In the genomic region with DNA sequence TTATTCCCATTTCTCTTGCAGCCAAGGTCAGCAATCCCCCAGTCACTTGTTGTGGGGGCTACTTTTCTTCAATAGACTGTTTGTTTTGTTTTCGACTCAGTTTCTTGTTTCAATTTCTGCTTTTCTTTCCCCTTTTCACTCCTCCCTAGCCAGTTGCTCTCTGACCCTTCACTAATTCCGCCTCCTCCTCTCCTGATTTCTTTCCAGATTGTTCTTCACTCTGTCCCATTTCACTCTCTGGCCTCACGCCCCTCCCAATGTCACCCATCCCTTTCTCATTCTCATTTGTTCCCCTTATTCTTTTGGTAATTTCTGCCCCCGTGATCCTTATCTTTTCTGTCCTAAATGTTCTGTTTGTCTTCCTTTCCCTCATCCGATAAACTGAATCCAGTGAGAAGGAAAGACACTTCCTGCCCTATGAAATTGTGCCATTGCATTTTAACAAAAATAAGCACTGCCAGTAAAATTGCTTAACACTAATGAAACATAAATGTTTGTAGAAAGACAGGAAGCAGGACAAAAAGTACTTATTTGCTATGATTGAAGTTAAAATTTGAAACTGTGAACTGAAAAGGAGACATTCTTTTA, we compare ENCODE assay signal across 12 cellular contexts.
DNase-seq lines count a peak whose midpoint lies in the region; ATAC-seq and TF ChIP-seq lines count a peak whose summit lies in the region.
"Had no signal": no experiment of that assay in that cellular context is flagged by ENCODE, and none has a peak within 500 bp of the region (broad histone marks: within the 10 kb centered on the region; RNA-seq: fewer than 3 reads in every experiment).

No MANE protein-coding gene starts in this region.

- 3% methylated on average over 5 of the region's 5 CpGs for WGBS in SK-N-SH (ENCODE audit: low lambda C conversion rate)

- no peak for TF ChIP-seq POLR2A in vagina (IDR thresholded peaks at IDR 0.05)

- TF ChIP-seq CTCF in neural progenitor cell (IDR thresholded peaks at IDR 0.05), result no peak
- no peak for TF ChIP-seq CTCF in vagina (IDR thresholded peaks at IDR 0.05)
- no peak for TF ChIP-seq CTCF in SK-N-SH (IDR thresholded peaks at IDR 0.05)

- H3K4me1 ChIP-seq in neural progenitor cell (peaks cover 11% of the 10 kb centered on the region), vagina (peaks cover 7% of the 10 kb centered on the region), SK-N-SH (ENCODE audit: control insufficient read depth in 1 of 2, insufficient read depth in 2 of 2, low read depth in 1 of 2, low read length in 1 of 2) (no peaks in the 10 kb centered on the region)

- no peak for TF ChIP-seq EP300 in SK-N-SH (IDR thresholded peaks at IDR 0.05; ENCODE audit: borderline replicate concordance in 1 of 2, low read depth in 1 of 2, low read length in 1 of 2)

- H3K4me3 ChIP-seq in neural progenitor cell (no peak overlapping the region), vagina (peak overlapping the region in 1 of 2 donors; percentile 30), SK-N-SH (ENCODE audit: low read depth in 2 of 2, low read length in 1 of 2) (no peak overlapping the region)

- CTCF ChIA-PET in SK-N-SH (lab: Yijun Ruan, JAX), result no interaction called here

- no peak overlapping the region for H3K9ac ChIP-seq in neural progenitor cell
- H3K9ac ChIP-seq in SK-N-SH, result no peak overlapping the region

- H3K27me3 ChIP-seq in neural progenitor cell, result no peaks in the 10 kb centered on the region
- no peaks in the 10 kb centered on the region for H3K27me3 ChIP-seq in vagina
- no peaks in the 10 kb centered on the region for H3K27me3 ChIP-seq in SK-N-SH (ENCODE audit: insufficient read depth)

- peak; percentile 16 for DNase-seq in NOMO-1 treated with DMSO at 0.1 percent for 48 hours (lab: John Stamatoyannopoulos, UW; ENCODE audit: unreplicated experiment)
- DNase-seq in NOMO-1 treated with dmso at 0.1 percent for 144 hours (lab: John Stamatoyannopoulos, UW; ENCODE audit: unreplicated experiment), result no peak
- DNase-seq in Right ventricle myocardium superior, result no peak
- no peak for DNase-seq in neural progenitor cell (ENCODE audit: low spot score)
- no peak for DNase-seq in vagina (ENCODE audit: extremely low spot score in 2 of 2)
- no peak for DNase-seq in SK-N-SH
- no peak for DNase-seq in cerebellar cortex (ENCODE audit: low spot score)
- DNase-seq: activated CD8-positive, alpha-beta memory T cell treated with anti-CD3 and anti-CD28 coated beads, Interleukin-2, amount 50 U/mL, for 4 hours; NCI-H82 had no signal

- H3K27ac ChIP-seq in neural progenitor cell (no peak overlapping the region), vagina (peak overlapping the region; percentile 66), SK-N-SH (ENCODE audit: low read depth in 2 of 2, low read length in 1 of 2) (no peak overlapping the region)
- H3K27ac ChIP-seq: 22Rv1 had no signal

- H3K79me2 ChIP-seq in neural progenitor cell (ENCODE audit: low read depth) (no peaks in the 10 kb centered on the region), SK-N-SH (ENCODE audit: insufficient read depth) (no peaks in the 10 kb centered on the region)

- ATAC-seq in Right ventricle myocardium superior (ENCODE audit: poor library complexity), result peak; percentile 77
- ATAC-seq in GM19023 (IDR thresholded peaks at IDR 0.05; ENCODE audit: unreplicated experiment), result no peak

- no peaks in the 10 kb centered on the region for H3K9me3 Mint-ChIP-seq in neural progenitor cell
- H3K9me3 Mint-ChIP-seq: T-helper 1 cell treated with Interleukin-12 subunit alpha and Interleukin-12 subunit beta and Interleukin-4 antibody, amounts not matched to agents 30 μg/mL and 1 μg/mL, for 36 hours had no signal

- TF ChIP-seq RAD21 in SK-N-SH (IDR thresholded peaks at IDR 0.05; ENCODE audit: low read length), result no peak

- no peak overlapping the region for H3K27ac Mint-ChIP-seq in neural progenitor cell
- H3K27ac Mint-ChIP-seq: T-helper 1 cell treated with Interleukin-12 subunit alpha and Interleukin-12 subunit beta and Interleukin-4 antibody, amounts not matched to agents 30 μg/mL and 1 μg/mL, for 36 hours had no signal

- H3K9me2 ChIP-seq in SK-N-SH, result no peaks in the 10 kb centered on the region

- no peaks in the 10 kb centered on the region for H3K36me3 Mint-ChIP-seq in neural progenitor cell

- intact Hi-C loops in Right ventricle myocardium superior (cut with DNase I) (no loop called here), vagina (cut with DNase I) (no loop called here)

- no peaks in the 10 kb centered on the region for H3F3A ChIP-seq in neural progenitor cell (ENCODE audit: low read depth)
- no peaks in the 10 kb centered on the region for H3F3A ChIP-seq in SK-N-SH (replicated peaks; ENCODE audit: insufficient read depth)

- H3K9me3 ChIP-seq in neural progenitor cell (ENCODE audit: low read depth) (no peaks in the 10 kb centered on the region), vagina (no peaks in the 10 kb centered on the region), SK-N-SH (no peaks in the 10 kb centered on the region)

- H3K36me3 ChIP-seq in neural progenitor cell (no peaks in the 10 kb centered on the region), vagina (no peaks in the 10 kb centered on the region), SK-N-SH (replicated peaks in 1 of 2; ENCODE audit: control insufficient read depth in 1 of 2, insufficient read depth in 2 of 2, low read length in 1 of 2) (no peaks in the 10 kb centered on the region)

- H3K4me1 Mint-ChIP-seq in neural progenitor cell, result peaks cover 11% of the 10 kb centered on the region

- H2AFZ ChIP-seq in neural progenitor cell (replicated peaks) (peak overlapping the region; percentile 3), SK-N-SH (ENCODE audit: low read depth) (no peak overlapping the region)

- no peaks in the 10 kb centered on the region for H4K20me1 ChIP-seq in neural progenitor cell (ENCODE audit: low read depth)
- H4K20me1 ChIP-seq in SK-N-SH (ENCODE audit: insufficient read depth), result no peaks in the 10 kb centered on the region

- no peak overlapping the region for H3K4me3 Mint-ChIP-seq in neural progenitor cell
- H3K4me3 Mint-ChIP-seq: T-helper 1 cell treated with Interleukin-12 subunit alpha and Interleukin-12 subunit beta and Interleukin-4 antibody, amounts not matched to agents 30 μg/mL and 1 μg/mL, for 36 hours had no signal

- POLR2A ChIA-PET in SK-N-SH (lab: Yijun Ruan, JAX), result no interaction called here

- no peaks in the 10 kb centered on the region for H3K27me3 Mint-ChIP-seq in neural progenitor cell (ENCODE audit: insufficient read depth, low read depth)

- H3K4me2 ChIP-seq in neural progenitor cell (peak overlapping the region; percentile 25), SK-N-SH (no peak overlapping the region)

TF ChIP-seq in SK-N-SH, 30 proteins besides CTCF, POLR2A, EP300 and RAD21:
- TF ChIP-seq MXI1 (IDR thresholded peaks at IDR 0.05; ENCODE audit: low read depth, low read length) (no peak), GABPA (IDR thresholded peaks at IDR 0.05; ENCODE audit: low read depth) (no peak), MEF2A (IDR thresholded peaks at IDR 0.05; ENCODE audit: borderline replicate concordance, low read depth) (no peak), FOSL2 (IDR thresholded peaks at IDR 0.05; ENCODE audit: borderline replicate concordance, low read depth) (no peak), RFX5 (IDR thresholded peaks at IDR 0.05; ENCODE audit: low read length) (no peak), POLR2AphosphoS5 (IDR thresholded peaks at IDR 0.05; ENCODE audit: low read depth, low read length) (no peak), CHD2 (IDR thresholded peaks at IDR 0.05; ENCODE audit: low read length, partially characterized antibody) (no peak)
